In genomic region chr15:79209116-79209515, GRCh38 we compare ENCODE assay signal across 23 cellular contexts.
"Had no signal": no experiment of that assay in that cellular context is flagged by ENCODE, and none has a peak within 500 bp of the region (broad histone marks: within the 10 kb centered on the region; RNA-seq: fewer than 3 reads in every experiment).

No MANE protein-coding gene starts in this region.

- FAIRE-seq: K562, TTC549 had no signal

- DNase-seq: activated CD4-positive, alpha-beta T cell treated with anti-CD3 and anti-CD28 coated beads, Interleukin-2, amount 50 U/mL, for 1 hour; activated CD8-positive, alpha-beta memory T cell treated with anti-CD3 and anti-CD28 coated beads, Interleukin-2, amount 50 U/mL, for 4 hours; activated CD8-positive, alpha-beta T cell treated with anti-CD3 and anti-CD28 coated beads for 36 hours; activated gamma-delta T cell treated with Interleukin-2 at 50 U/mL for 16 hours; activated naive CD4-positive, alpha-beta T cell treated with anti-CD3 and anti-CD28 coated beads, Interleukin-2, amount 10 ng/mL, durations not matched to agents 7 days and 5 days; activated naive CD8-positive, alpha-beta T cell treated with anti-CD3 and anti-CD28 coated beads for 36 hours; activated T-cell treated with anti-CD3 and anti-CD28 coated beads, Interleukin-2, amount 50 U/mL, for 72 hours; cerebellar nuclear complex; Karpas-422; NCI-H1105 treated with DMSO at 0.1 percent for 48 hours; NCI-H1436 treated with DMSO at 0.1 percent for 48 hours; NCI-H2029; NCI-H2107; NCI-H2171 treated with DMSO at 0.1 percent for 48 hours; NCI-H345; NCI-H510A; NCI-H526 treated with DMSO at 0.1 percent for 48 hours; SIG-M5; T-helper 2 cell; T1000 had no signal

- H3K4me3 ChIP-seq: K562 had no signal

- ATAC-seq: activated CD4-positive, alpha-beta T cell treated with anti-CD3 and anti-CD28 coated beads for 36 hours; activated CD8-positive, alpha-beta T cell treated with anti-CD3 and anti-CD28 coated beads for 36 hours; activated T-cell treated with anti-CD3 and anti-CD28 coated beads, Interleukin-2, amount 50 U/mL, for 72 hours had no signal
